ENCODE assay signal across 14 cellular contexts in the genomic region with DNA sequence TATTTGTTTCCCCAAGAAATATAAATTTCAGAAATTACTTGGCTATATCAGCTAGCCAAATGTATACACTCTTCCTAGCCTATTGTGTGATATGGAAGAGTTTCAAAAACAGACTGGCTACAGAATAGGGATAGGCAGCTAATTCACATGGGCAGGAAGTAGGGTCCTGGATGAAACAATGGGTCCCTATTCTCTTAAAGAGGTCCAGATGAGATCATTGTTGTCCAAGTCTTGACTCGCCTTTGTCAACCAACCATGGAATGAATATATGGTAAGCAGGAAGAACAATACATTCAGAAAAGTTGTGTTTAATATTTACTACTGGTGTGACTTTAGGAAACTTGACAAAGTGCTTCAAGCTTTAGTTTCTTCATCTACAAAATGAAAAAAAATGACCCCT.
DNase-seq lines count a peak whose midpoint lies in the region; ATAC-seq lines count a peak whose summit lies in the region.
"Had no signal": no experiment of that assay in that cellular context is flagged by ENCODE, and none has a peak within 500 bp of the region (broad histone marks: within the 10 kb centered on the region; RNA-seq: fewer than 3 reads in every experiment).

No MANE protein-coding gene starts in this region.

- DNase-seq in HT1080 (ENCODE audit: low read depth) (peak; percentile 70), dermis microvascular lymphatic vessel endothelial cell (ENCODE audit: low read depth in 2 of 2) (peak; percentile 12 to 83), globus pallidus (ENCODE audit: low spot score) (peak; percentile 55), putamen (ENCODE audit: low spot score) (peak; percentile 14), DMS79 (lab: John Stamatoyannopoulos, UW) (no peak)
- DNase-seq: COR-L47, DMS153, NCI-H1105 treated with DMSO at 0.1 percent for 48 hours, NCI-H187, NCI-H226, NCI-H524 treated with DMSO at 0.1 percent for 48 hours, SHP77 had no signal

- ATAC-seq in GM21381 (IDR thresholded peaks at IDR 0.05; ENCODE audit: unreplicated experiment) = no peak
- no peak for ATAC-seq in HG02798 (IDR thresholded peaks at IDR 0.05; ENCODE audit: poor library complexity, unreplicated experiment)
